In the genomic region with DNA sequence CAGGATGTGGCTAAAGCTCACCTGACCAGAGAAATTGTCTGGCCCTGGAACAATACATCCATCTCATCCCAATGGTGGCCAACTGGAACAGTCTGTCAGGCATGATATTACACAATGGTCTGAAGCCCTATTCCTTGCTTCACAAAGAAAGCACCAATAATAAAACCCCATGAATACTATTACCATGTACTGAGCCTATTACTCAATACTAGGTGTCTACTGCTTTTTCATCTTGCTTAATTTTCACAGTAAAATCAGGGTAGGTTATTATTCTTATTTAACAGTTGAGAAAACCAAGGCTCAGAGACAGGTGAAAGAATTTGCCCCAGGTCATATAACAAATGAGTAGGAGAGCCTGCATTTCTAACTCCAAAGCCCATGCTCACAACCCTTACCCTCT, we compare ENCODE assay signal across 15 cellular contexts.
DNase-seq lines count a peak whose midpoint lies in the region; ATAC-seq and TF ChIP-seq lines count a peak whose summit lies in the region.
"Had no signal": no experiment of that assay in that cellular context is flagged by ENCODE, and none has a peak within 500 bp of the region (broad histone marks: within the 10 kb centered on the region; RNA-seq: fewer than 3 reads in every experiment).

No MANE protein-coding gene starts in this region.

- H3K4me3 ChIP-seq in lower leg skin (ENCODE audit: low read depth, poor library complexity, severe bottlenecking), result no peak overlapping the region
- H3K4me3 ChIP-seq: GM23338 had no signal

- no peak for ATAC-seq in GM21576 (IDR thresholded peaks at IDR 0.05; ENCODE audit: unreplicated experiment)
- ATAC-seq: GM23338 had no signal

- no peak for TF ChIP-seq CTCF in lower leg skin (IDR thresholded peaks at IDR 0.05)

- TF ChIP-seq POLR2A in lower leg skin (IDR thresholded peaks at IDR 0.05), result no peak

- intact Hi-C loops in lower leg skin (cut with DNase I; ENCODE audit: low total_unique reads), result loop anchor here (1.0 kb wide), 1 partner anchor 21 kb away; no protein-coding TSS in a partner anchor

- DNase-seq in SIG-M5 treated with dmso at 0.1 percent for 504 hours (lab: John Stamatoyannopoulos, UW; ENCODE audit: unreplicated experiment) (peak; percentile 38), SIG-M5 (lab: John Stamatoyannopoulos, UW) (no peak), SW480 (ENCODE audit: low spot score) (peak; percentile 13), kidney glomerular epithelial cell (lab: John Stamatoyannopoulos, UW) (peak; percentile 27), lower leg skin (ENCODE audit: low spot score in 2 of 2) (no peak), NCI-H2081 (lab: John Stamatoyannopoulos, UW) (no peak)
- DNase-seq: ACHN; C1 segment of cervical spinal cord; Calu3; CD4-positive, alpha-beta T cell; DMS79; EL; H7 had no signal

Comparison
In these comparisons a context has a peak if more than half of its experiments do, and no peak if none do; other contexts are left out.
1. DNase-seq: peak in SIG-M5 treated with dmso at 0.1 percent for 504 hours (single experiment), SW480 (single experiment) and kidney glomerular epithelial cell (single experiment); none in SIG-M5 (single experiment), lower leg skin (0 of 2) and NCI-H2081 (0 of 2).